Comparison of ENCODE assay signal across 8 cellular contexts in genomic region chr9:107158321-107158720, GRCh38.
DNase-seq lines count a peak whose midpoint lies in the region; ATAC-seq and TF ChIP-seq lines count a peak whose summit lies in the region.

No MANE protein-coding gene starts in this region.

- no peaks in the 10 kb centered on the region for H3K4me1 ChIP-seq in body of pancreas
- no peaks in the 10 kb centered on the region for H3K4me1 ChIP-seq in mesendoderm (ENCODE audit: control insufficient read depth, low read depth, low read length)

- no peaks in the 10 kb centered on the region for H3K79me1 ChIP-seq in mesendoderm (ENCODE audit: low read length)

- H3K36me3 ChIP-seq in body of pancreas (replicated peaks in 1 of 2; ENCODE audit: insufficient read depth in 1 of 2, low read depth in 2 of 2) (no peaks in the 10 kb centered on the region), mesendoderm (ENCODE audit: control insufficient read depth, insufficient read depth, low read length) (no peaks in the 10 kb centered on the region)

- ATAC-seq in GM18867 (IDR thresholded peaks at IDR 0.05; ENCODE audit: unreplicated experiment): peak; percentile 75
- no peak for ATAC-seq in body of pancreas

- H3K27ac ChIP-seq in body of pancreas: no peak overlapping the region
- no peak overlapping the region for H3K27ac ChIP-seq in mesendoderm (ENCODE audit: low read depth, low read length)

- no peak overlapping the region for H3K9ac ChIP-seq in mesendoderm (ENCODE audit: low read length)

- H3K4ac ChIP-seq in mesendoderm (ENCODE audit: low read depth, low read length): no peak overlapping the region

- H2BK120ac ChIP-seq in mesendoderm (ENCODE audit: low read depth, low read length): no peak overlapping the region

- H3K23ac ChIP-seq in mesendoderm (ENCODE audit: low read length): no peak overlapping the region

- no peak overlapping the region for H2BK15ac ChIP-seq in mesendoderm (replicated peaks; ENCODE audit: low read depth)

- no peak overlapping the region for H3K4me3 ChIP-seq in Jurkat, Clone E6-1 (ENCODE audit: low read length)
- H3K4me3 ChIP-seq in body of pancreas (no peak overlapping the region), mesendoderm (ENCODE audit: low read length) (no peak overlapping the region)

- H2BK5ac ChIP-seq in mesendoderm (ENCODE audit: low read length): no peak overlapping the region

- no peak overlapping the region for H4K8ac ChIP-seq in mesendoderm (ENCODE audit: low read depth, low read length)

- no peaks in the 10 kb centered on the region for H3K79me2 ChIP-seq in mesendoderm (ENCODE audit: control insufficient read depth, insufficient read depth, low read length)

- intact Hi-C loops in body of pancreas (cut with DNase I): no loop called here

- 11 to 12% methylated on average over 2 of the region's 2 CpGs for WGBS in body of pancreas, 2 donors
- no CpG with 5 or more reads among the region's 2 CpGs for WGBS in mesendoderm (ENCODE audit: extremely low coverage, insufficient coverage, low lambda C conversion rate)

- no peak overlapping the region for H3K56ac ChIP-seq in mesendoderm (ENCODE audit: low read length)

- H4K5ac ChIP-seq in mesendoderm (ENCODE audit: low read length): no peak overlapping the region

- H3K18ac ChIP-seq in mesendoderm (ENCODE audit: low read length): no peak overlapping the region

- H2AK5ac ChIP-seq in mesendoderm (ENCODE audit: low read length): no peak overlapping the region

- no peaks in the 10 kb centered on the region for H3K27me3 ChIP-seq in body of pancreas
- H3K27me3 ChIP-seq in mesendoderm (ENCODE audit: insufficient read depth, low read length, poor library complexity): no peaks in the 10 kb centered on the region

- no peaks in the 10 kb centered on the region for H3K9me3 ChIP-seq in body of pancreas

- TF ChIP-seq CTCF in body of pancreas (IDR thresholded peaks at IDR 0.05): peak in 4 of 7 experiments; percentile 10 to 24 (median 16)

- H3K4me2 ChIP-seq in mesendoderm (ENCODE audit: low read length): no peak overlapping the region

- DNase-seq in Ammon's horn (ENCODE audit: low spot score): peak; percentile 55
- DNase-seq in Jurkat, Clone E6-1 (ENCODE audit: low read depth, low spot score): peak; percentile 22
- no peak for DNase-seq in body of pancreas
- DNase-seq in mesendoderm: peak; percentile 86
- no peak for DNase-seq in kidney glomerular epithelial cell (lab: John Stamatoyannopoulos, UW)
- no peak for DNase-seq in foreskin melanocyte
- no peak for DNase-seq in KG1 (lab: John Stamatoyannopoulos, UW)

- no peak for TF ChIP-seq POLR2A in body of pancreas (IDR thresholded peaks at IDR 0.05)

Comparison
In these comparisons a context has a peak if more than half of its experiments do, and no peak if none do; other contexts are left out.
1. DNase-seq: peak in Ammon's horn (single experiment), Jurkat, Clone E6-1 (single experiment) and mesendoderm (single experiment); none in body of pancreas (0 of 4), kidney glomerular epithelial cell (single experiment), foreskin melanocyte (single experiment) and KG1 (single experiment).